ENCODE assay signal across 21 cellular contexts in the genomic region with DNA sequence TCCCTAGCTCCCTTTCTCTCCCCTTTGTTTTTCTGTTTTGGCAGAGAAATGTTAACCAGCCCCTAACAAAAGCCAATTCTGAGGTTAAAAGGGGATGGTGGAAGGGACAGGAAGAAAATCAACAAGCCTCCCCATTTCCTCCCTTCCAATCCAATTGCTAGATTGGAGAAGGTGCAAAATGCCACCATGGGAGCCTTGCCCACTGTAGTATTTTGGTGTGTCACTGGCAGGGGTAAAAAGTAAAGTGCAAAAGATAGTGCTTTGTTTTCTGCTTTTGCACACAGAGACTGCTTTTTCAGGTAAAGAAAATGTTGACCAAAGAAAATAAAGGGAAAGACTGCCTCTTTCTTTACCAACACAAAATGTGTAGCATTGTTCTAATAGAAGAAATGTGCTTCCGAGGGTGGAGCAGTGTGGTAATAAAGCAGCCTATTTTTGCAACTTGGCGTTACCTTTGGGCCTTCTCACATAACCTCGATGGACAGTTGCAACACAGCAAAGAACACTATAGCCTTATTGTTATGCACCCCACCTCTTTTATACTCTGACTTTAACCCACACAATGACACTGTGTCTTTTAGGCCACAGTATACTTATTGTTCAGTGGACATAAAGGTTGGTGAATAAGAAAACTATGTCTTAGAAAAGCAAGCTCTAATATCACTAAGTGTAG.
DNase-seq lines count a peak whose midpoint lies in the region; ATAC-seq and TF ChIP-seq lines count a peak whose summit lies in the region.
"Had no signal": no experiment of that assay in that cellular context is flagged by ENCODE, and none has a peak within 500 bp of the region (broad histone marks: within the 10 kb centered on the region; RNA-seq: fewer than 3 reads in every experiment).

No MANE protein-coding gene starts in this region.

- no peaks in the 10 kb centered on the region for H4K20me1 ChIP-seq in DND-41 (ENCODE audit: insufficient read depth, low read length)

- peak overlapping the region; percentile 46 for H2AFZ ChIP-seq in DND-41 (ENCODE audit: low read depth, low read length)
- H2AFZ ChIP-seq: GM23248 had no signal

- TF ChIP-seq CTCF in DND-41 (IDR thresholded peaks at IDR 0.05; ENCODE audit: borderline replicate concordance, extremely low read depth, low read length, poor library complexity, severe bottlenecking) = no peak

- no peak overlapping the region for H3K27ac ChIP-seq in DND-41 (ENCODE audit: low read length)
- peak overlapping the region; percentile 4 for H3K27ac ChIP-seq in skeletal muscle tissue (ENCODE audit: low read depth, low read length)
- H3K27ac ChIP-seq: GM23248, SJCRH30 had no signal

- H3K79me2 ChIP-seq in DND-41 (ENCODE audit: insufficient read depth, low read length) = no peaks in the 10 kb centered on the region

- no peak for DNase-seq in DND-41
- peak; percentile 6 for DNase-seq in NOMO-1 treated with DMSO at 0.1 percent for 48 hours (lab: John Stamatoyannopoulos, UW; ENCODE audit: unreplicated experiment)
- DNase-seq in foreskin melanocyte = peak; percentile 30
- no peak for DNase-seq in dermis blood vessel endothelial cell
- no peak for DNase-seq in HK-2 (ENCODE audit: unreplicated experiment)
- DNase-seq: CD4-positive, CD25-positive, alpha-beta regulatory T cell; COR-L47; DMS 273 treated with DMSO at 0.1 percent for 48 hours; GM23248; Kasumi-1; MG63; NCI-H1092 treated with DMSO at 0.1 percent for 48 hours; NCI-H146; NCI-H226; NCI-H748 treated with DMSO at 0.1 percent for 48 hours; OCI-M1 had no signal

- H3K9ac ChIP-seq in DND-41 (ENCODE audit: low read depth, low read length) = no peak overlapping the region
- H3K9ac ChIP-seq in skeletal muscle tissue (ENCODE audit: low read depth in 1 of 3, low read length in 3 of 3) = no peak overlapping the region
- H3K9ac ChIP-seq: GM23248 had no signal

- ATAC-seq in DND-41 (ENCODE audit: insufficient read depth, low read depth) = no peak
- ATAC-seq in GM18505 (IDR thresholded peaks at IDR 0.05; ENCODE audit: unreplicated experiment) = no peak
- ATAC-seq: GM12878 had no signal

- no peaks in the 10 kb centered on the region for H3K27me3 ChIP-seq in DND-41 (ENCODE audit: insufficient read depth, low read length, poor library complexity)
- no peaks in the 10 kb centered on the region for H3K27me3 ChIP-seq in skeletal muscle tissue (ENCODE audit: control insufficient read depth in 3 of 3, insufficient read depth in 3 of 3, low read length in 3 of 3)
- H3K27me3 ChIP-seq: MG63, SJCRH30 had no signal

- H3K9me3 ChIP-seq in DND-41 (ENCODE audit: insufficient read depth, low read length, severe bottlenecking) (peaks cover 8% of the 10 kb centered on the region), skeletal muscle tissue (ENCODE audit: control insufficient read depth in 3 of 3, low read length in 3 of 3) (peaks cover 0 to 6% (median 0%) of the 10 kb centered on the region in 3 donors)
- H3K9me3 ChIP-seq: HAP-1, MG63 had no signal

- no peak overlapping the region for H3K4me3 ChIP-seq in DND-41 (ENCODE audit: low read depth in 1 of 2, low read length in 2 of 2)
- H3K4me3 ChIP-seq in skeletal muscle tissue (ENCODE audit: low read length in 3 of 3) = no peak overlapping the region
- H3K4me3 ChIP-seq: GM12878, GM23248, HAP-1, MG63, SJCRH30 had no signal

- no peaks in the 10 kb centered on the region for H3K36me3 ChIP-seq in DND-41 (ENCODE audit: insufficient read depth, low read length)
- no peaks in the 10 kb centered on the region for H3K36me3 ChIP-seq in skeletal muscle tissue (ENCODE audit: control insufficient read depth in 3 of 3, insufficient read depth in 3 of 3, low read length in 3 of 3)
- H3K36me3 ChIP-seq: HAP-1, MG63, SJCRH30 had no signal

- no peak overlapping the region for H3K4me2 ChIP-seq in DND-41 (ENCODE audit: insufficient read depth, low read length)

- no peak for TF ChIP-seq POLR2A in GM18505 (IDR thresholded peaks at IDR 0.05; ENCODE audit: borderline replicate concordance, extremely low read depth, insufficient read depth, insufficient read length)

- H3K4me1 ChIP-seq in DND-41 (ENCODE audit: insufficient read depth, low read length) = peaks cover 20% of the 10 kb centered on the region
- peaks cover 0 to 6% (median 4%) of the 10 kb centered on the region in 3 donors for H3K4me1 ChIP-seq in skeletal muscle tissue (ENCODE audit: control insufficient read depth in 3 of 3, insufficient read depth in 3 of 3, low read length in 3 of 3)
- H3K4me1 ChIP-seq: HAP-1 had no signal

Comparison
In these comparisons a context has a peak if more than half of its experiments do, and no peak if none do; other contexts are left out.
1. DNase-seq: peak in NOMO-1 treated with DMSO at 0.1 percent for 48 hours (single experiment) and foreskin melanocyte (single experiment); none in DND-41 (single experiment), dermis blood vessel endothelial cell (single experiment) and HK-2 (single experiment).